Comparison of ENCODE assay signal across 1 cellular context in the genomic region with DNA sequence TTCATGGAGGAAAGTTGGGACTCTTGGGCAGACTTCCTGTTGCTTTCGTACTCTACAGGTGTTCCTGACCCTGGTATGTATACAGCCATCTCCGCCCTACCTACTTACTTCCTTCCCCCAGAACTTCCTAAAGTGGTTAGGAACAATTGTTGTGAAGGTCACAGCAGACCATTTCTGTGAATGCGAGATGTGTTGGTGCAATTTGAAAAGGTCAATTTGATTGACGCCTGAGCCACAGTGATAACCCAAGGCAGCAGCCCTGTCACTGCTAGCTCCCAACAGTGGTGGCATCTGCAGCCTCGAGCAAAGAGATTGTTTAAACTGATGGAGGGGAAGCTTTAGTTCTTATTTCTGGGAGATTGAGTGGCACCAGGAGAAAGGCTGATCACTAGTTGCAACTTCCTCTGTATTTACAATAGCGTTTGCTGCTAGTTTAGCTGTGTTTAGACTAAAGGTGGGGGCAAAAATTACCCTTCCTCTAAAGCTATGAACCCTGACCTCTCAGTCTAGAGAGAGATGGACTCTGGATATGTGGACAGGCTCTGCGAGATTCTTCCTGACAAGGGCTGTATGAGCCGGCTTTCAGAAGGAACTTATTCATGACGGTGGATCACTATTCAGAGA.
TF ChIP-seq lines count a peak whose summit lies in the region.

No MANE protein-coding gene starts in this region.

TF ChIP-seq in HepG2, 621 proteins besides CTCF, POLR2A, EP300 and RAD21 (continued from another document and continues in another):
- no peak for TF ChIP-seq CBX2 (IDR thresholded peaks at IDR 0.05; ENCODE audit: low read depth, low read length)
- TF ChIP-seq CBX2 (CRISPR knock-in tag; IDR thresholded peaks at IDR 0.05; ENCODE audit: low read depth) = no peak
- TF ChIP-seq ZFP62 (CRISPR knock-in tag; IDR thresholded peaks at IDR 0.05) = no peak
- no peak for TF ChIP-seq RARG (CRISPR knock-in tag; IDR thresholded peaks at IDR 0.05; ENCODE audit: low read depth)
- peak; percentile 88 for TF ChIP-seq RARA (CRISPR knock-in tag; IDR thresholded peaks at IDR 0.05)
- TF ChIP-seq, protein P1, sequence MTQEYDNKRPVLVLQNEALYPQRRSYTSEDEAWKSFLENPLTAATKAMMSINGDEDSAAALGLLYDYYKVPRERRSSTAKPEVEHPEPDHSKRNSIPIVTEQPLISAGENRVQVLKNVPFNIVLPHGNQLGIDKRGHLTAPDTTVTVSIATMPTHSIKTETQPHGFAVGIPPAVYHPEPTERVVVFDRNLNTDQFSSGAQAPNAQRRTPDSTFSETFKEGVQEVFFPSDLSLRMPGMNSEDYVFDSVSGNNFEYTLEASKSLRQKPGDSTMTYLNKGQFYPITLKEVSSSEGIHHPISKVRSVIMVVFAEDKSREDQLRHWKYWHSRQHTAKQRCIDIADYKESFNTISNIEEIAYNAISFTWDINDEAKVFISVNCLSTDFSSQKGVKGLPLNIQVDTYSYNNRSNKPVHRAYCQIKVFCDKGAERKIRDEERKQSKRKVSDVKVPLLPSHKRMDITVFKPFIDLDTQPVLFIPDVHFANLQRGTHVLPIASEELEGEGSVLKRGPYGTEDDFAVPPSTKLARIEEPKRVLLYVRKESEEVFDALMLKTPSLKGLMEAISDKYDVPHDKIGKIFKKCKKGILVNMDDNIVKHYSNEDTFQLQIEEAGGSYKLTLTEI (CRISPR knock-in tag; conservative IDR thresholded peaks at IDR 0.05) = no peak
- TF ChIP-seq HBP1 (CRISPR knock-in tag; IDR thresholded peaks at IDR 0.05; ENCODE audit: low read depth) = peak; percentile 18; the same call in 1 of the 2 replicates
- no peak for TF ChIP-seq THYN1 (CRISPR knock-in tag; IDR thresholded peaks at IDR 0.05; ENCODE audit: borderline replicate concordance, low read depth)
- TF ChIP-seq ZBTB26 (CRISPR knock-in tag; IDR thresholded peaks at IDR 0.05; ENCODE audit: borderline replicate concordance) = peak; percentile 99
- no peak for TF ChIP-seq KMT2A (CRISPR knock-in tag; IDR thresholded peaks at IDR 0.05)
- peak; percentile 50; the same call in 1 of the 2 replicates for TF ChIP-seq CEBPG (CRISPR knock-in tag; IDR thresholded peaks at IDR 0.05)
- TF ChIP-seq ZFP37 (CRISPR knock-in tag; IDR thresholded peaks at IDR 0.05; ENCODE audit: borderline replicate concordance) = no peak; the same call in 1 of the 2 replicates
- no peak for TF ChIP-seq HDAC6 (IDR thresholded peaks at IDR 0.05; ENCODE audit: low read depth, low read length)
- TF ChIP-seq BORCS8-MEF2B (CRISPR knock-in tag; IDR thresholded peaks at IDR 0.05) = no peak; the same call in 1 of the 2 replicates
- TF ChIP-seq, protein P2, sequence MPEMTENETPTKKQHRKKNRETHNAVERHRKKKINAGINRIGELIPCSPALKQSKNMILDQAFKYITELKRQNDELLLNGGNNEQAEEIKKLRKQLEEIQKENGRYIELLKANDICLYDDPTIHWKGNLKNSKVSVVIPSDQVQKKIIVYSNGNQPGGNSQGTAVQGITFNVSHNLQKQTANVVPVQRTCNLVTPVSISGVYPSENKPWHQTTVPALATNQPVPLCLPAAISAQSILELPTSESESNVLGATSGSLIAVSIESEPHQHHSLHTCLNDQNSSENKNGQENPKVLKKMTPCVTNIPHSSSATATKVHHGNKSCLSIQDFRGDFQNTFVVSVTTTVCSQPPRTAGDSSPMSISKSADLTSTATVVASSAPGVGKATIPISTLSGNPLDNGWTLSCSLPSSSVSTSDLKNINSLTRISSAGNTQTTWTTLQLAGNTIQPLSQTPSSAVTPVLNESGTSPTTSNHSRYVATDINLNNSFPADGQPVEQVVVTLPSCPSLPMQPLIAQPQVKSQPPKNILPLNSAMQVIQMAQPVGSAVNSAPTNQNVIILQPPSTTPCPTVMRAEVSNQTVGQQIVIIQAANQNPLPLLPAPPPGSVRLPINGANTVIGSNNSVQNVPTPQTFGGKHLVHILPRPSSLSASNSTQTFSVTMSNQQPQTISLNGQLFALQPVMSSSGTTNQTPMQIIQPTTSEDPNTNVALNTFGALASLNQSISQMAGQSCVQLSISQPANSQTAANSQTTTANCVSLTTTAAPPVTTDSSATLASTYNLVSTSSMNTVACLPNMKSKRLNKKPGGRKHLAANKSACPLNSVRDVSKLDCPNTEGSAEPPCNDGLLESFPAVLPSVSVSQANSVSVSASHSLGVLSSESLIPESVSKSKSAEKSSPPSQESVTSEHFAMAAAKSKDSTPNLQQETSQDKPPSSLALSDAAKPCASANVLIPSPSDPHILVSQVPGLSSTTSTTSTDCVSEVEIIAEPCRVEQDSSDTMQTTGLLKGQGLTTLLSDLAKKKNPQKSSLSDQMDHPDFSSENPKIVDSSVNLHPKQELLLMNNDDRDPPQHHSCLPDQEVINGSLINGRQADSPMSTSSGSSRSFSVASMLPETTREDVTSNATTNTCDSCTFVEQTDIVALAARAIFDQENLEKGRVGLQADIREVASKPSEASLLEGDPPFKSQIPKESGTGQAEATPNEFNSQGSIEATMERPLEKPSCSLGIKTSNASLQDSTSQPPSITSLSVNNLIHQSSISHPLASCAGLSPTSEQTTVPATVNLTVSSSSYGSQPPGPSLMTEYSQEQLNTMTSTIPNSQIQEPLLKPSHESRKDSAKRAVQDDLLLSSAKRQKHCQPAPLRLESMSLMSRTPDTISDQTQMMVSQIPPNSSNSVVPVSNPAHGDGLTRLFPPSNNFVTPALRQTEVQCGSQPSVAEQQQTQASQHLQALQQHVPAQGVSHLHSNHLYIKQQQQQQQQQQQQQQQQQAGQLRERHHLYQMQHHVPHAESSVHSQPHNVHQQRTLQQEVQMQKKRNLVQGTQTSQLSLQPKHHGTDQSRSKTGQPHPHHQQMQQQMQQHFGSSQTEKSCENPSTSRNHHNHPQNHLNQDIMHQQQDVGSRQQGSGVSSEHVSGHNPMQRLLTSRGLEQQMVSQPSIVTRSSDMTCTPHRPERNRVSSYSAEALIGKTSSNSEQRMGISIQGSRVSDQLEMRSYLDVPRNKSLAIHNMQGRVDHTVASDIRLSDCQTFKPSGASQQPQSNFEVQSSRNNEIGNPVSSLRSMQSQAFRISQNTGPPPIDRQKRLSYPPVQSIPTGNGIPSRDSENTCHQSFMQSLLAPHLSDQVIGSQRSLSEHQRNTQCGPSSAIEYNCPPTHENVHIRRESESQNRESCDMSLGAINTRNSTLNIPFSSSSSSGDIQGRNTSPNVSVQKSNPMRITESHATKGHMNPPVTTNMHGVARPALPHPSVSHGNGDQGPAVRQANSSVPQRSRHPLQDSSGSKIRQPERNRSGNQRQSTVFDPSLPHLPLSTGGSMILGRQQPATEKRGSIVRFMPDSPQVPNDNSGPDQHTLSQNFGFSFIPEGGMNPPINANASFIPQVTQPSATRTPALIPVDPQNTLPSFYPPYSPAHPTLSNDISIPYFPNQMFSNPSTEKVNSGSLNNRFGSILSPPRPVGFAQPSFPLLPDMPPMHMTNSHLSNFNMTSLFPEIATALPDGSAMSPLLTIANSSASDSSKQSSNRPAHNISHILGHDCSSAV (CRISPR knock-in tag; IDR thresholded peaks at IDR 0.05; ENCODE audit: borderline replicate concordance) = no peak
- TF ChIP-seq ZNF576 (CRISPR knock-in tag; IDR thresholded peaks at IDR 0.05) = no peak
- peak; percentile 81 for TF ChIP-seq CREM (IDR thresholded peaks at IDR 0.05)
- no peak for TF ChIP-seq CREM (CRISPR knock-in tag; IDR thresholded peaks at IDR 0.05)
- TF ChIP-seq SP140L (CRISPR knock-in tag; IDR thresholded peaks at IDR 0.05; ENCODE audit: borderline replicate concordance) = no peak
- TF ChIP-seq SRSF4 (IDR thresholded peaks at IDR 0.05; ENCODE audit: low read depth, low read length, poor library complexity, severe bottlenecking) = no peak
- TF ChIP-seq ZNF318 (CRISPR knock-in tag; IDR thresholded peaks at IDR 0.05) = no peak
- peak; percentile 20 for TF ChIP-seq SKI (IDR thresholded peaks at IDR 0.05; ENCODE audit: partially characterized antibody)
- no peak for TF ChIP-seq NR0B2 (CRISPR knock-in tag; IDR thresholded peaks at IDR 0.05)
- TF ChIP-seq ZNF263 (CRISPR knock-in tag; IDR thresholded peaks at IDR 0.05) = no peak; the same call in 1 of the 2 replicates
- no peak for TF ChIP-seq CAMTA2 (CRISPR knock-in tag; IDR thresholded peaks at IDR 0.05; ENCODE audit: borderline replicate concordance)
- TF ChIP-seq ZNF329 (CRISPR knock-in tag; IDR thresholded peaks at IDR 0.05; ENCODE audit: low read depth) = no peak
